9 cellular contexts compared by ENCODE assay signal in the genomic region with DNA sequence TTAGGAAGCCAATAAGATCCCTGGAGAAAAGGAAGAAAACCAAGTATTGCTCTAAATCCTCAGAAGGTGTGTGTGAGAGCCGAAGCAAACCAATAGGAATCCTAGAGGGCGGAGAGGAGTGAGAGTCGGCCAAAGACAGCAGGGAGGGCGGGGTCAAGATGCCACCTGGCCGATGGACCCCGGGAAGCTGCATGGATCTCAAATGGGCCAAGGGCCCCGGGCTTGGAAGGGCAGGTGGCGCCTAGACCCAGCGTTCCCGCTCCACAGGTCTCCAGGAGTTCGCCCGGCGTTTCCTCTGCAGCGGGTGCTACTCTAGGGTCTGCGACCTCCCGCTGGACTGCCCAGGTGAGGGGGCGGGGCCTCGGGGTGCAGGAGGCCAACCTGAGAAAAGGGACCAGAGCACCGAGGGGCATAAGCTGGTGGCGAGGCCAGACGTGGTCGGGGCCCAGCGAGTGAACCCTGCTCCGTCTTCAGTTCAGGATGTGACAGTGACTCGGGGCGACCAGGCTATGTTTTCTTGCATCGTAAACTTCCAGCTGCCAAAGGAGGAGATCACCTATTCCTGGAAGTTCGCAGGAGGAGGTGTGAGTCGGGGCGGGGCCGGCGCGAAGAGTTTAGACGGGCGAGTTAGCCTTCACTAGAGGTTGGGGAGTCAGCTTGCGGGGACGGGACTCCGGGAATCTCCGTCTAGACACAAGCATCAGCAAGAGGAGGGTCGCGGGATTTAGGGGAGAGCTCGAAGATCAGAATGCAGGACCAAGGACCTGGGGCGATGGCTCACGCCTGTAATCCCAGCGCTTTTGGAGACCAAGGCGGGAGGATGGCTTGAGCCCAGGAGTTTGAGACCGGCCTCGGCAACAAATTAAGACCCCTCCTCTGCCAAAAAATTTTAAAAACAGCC. TPM values are rescaled to one million over a fixed set of nuclear protein-coding genes. Genes with fewer than 3 reads are reported as not detected.
DNase-seq lines count a peak whose midpoint lies in the region; ATAC-seq and TF ChIP-seq lines count a peak whose summit lies in the region.
"Had no signal": no experiment of that assay in that cellular context is flagged by ENCODE, and none has a peak within 500 bp of the region (broad histone marks: within the 10 kb centered on the region; RNA-seq: fewer than 3 reads in every experiment).

No MANE protein-coding gene starts in this region.

- 52 to 64% (median 63%) methylated on average over 47 to 48 of the region's 48 CpGs for WGBS in ovary, 3 donors

- H3K4me1 ChIP-seq in ovary (ENCODE audit: insufficient read depth): peaks cover 8% of the 10 kb centered on the region

- H3K36me3 Mint-ChIP-seq in activated B cell treated with CpG ODN at 0.5 μM for 24 hours (ENCODE audit: low read depth): peaks cover 20% of the 10 kb centered on the region

- in situ Hi-C loops in G401 (cut with HindIII; ENCODE audit: low sequenced_read_pairs): no loop called here

- intact Hi-C loops in activated B cell treated with CpG ODN at 0.5 μM for 24 hours (cut with micrococcal nuclease): loop anchor here (1.0 to 5.0 kb wide), 4 partner anchors 74 to 366 kb away; no protein-coding TSS in a partner anchor
- intact Hi-C loops in Right ventricle myocardium superior (cut with DNase I): no loop called here
- intact Hi-C loops in ovary (cut with DNase I): loop anchor here in 1 of 4 donors (10.0 kb wide), 1 partner anchor 338 kb away; the partner anchor contains the start of genes CLDND2 and ETFB
- intact Hi-C loops in posterior vena cava (cut with DNase I): no loop called here

- H3K4me1 Mint-ChIP-seq in activated B cell treated with CpG ODN at 0.5 μM for 24 hours: peaks cover 33% of the 10 kb centered on the region

- ATAC-seq in activated B cell treated with CpG ODN at 0.5 μM for 24 hours (ENCODE audit: low read depth) (no peak), Right ventricle myocardium superior (ENCODE audit: poor library complexity) (peak; percentile 2), GM19035 (IDR thresholded peaks at IDR 0.05; ENCODE audit: unreplicated experiment) (no peak)

- no peaks in the 10 kb centered on the region for H3K36me3 ChIP-seq in ovary

- H3K27ac ChIP-seq in ovary: peak overlapping the region; percentile 94 to 96
- H3K27ac ChIP-seq: cardiac muscle cell had no signal

- H3K27me3 ChIP-seq in ovary: no peaks in the 10 kb centered on the region
- H3K27me3 ChIP-seq: cardiac muscle cell had no signal

- no peak for TF ChIP-seq EP300 in ovary (IDR thresholded peaks at IDR 0.05)

- H3K27me3 Mint-ChIP-seq in activated B cell treated with CpG ODN at 0.5 μM for 24 hours: peaks cover 23% of the 10 kb centered on the region

- peak overlapping the region; percentile 85 for H3K27ac Mint-ChIP-seq in activated B cell treated with CpG ODN at 0.5 μM for 24 hours

- H3K4me3 ChIP-seq in ovary: peak overlapping the region; percentile 75

- peak overlapping the region; percentile 88 for H3K4me3 Mint-ChIP-seq in activated B cell treated with CpG ODN at 0.5 μM for 24 hours

- TF ChIP-seq CTCF in activated B cell treated with CpG ODN at 0.5 μM for 24 hours (IDR thresholded peaks at IDR 0.05) (no peak), ovary (IDR thresholded peaks at IDR 0.05) (no peak)

- POLR2A ChIA-PET in activated B cell treated with CpG ODN at 0.5 μM for 24 hours (lab: Charles Lee): interaction anchor here (0.6 to 2.0 kb wide), 8 partner anchors 12 to 869 kb away, joined by 3 to 11 read pairs (median 3); partner anchors contain the start of genes FPR1, SIGLEC10, SIGLEC6 and ZNF614

- DNase-seq in G401 (ENCODE audit: low spot score): peak; percentile 37
- DNase-seq in activated B cell treated with CpG ODN at 0.5 μM for 24 hours: no peak
- peak; percentile 60 for DNase-seq in Right ventricle myocardium superior
- DNase-seq in ovary: peak; percentile 52 to 72 (median 68)
- DNase-seq in stimulated activated naive CD4-positive, alpha-beta T cell treated with Interleukin-2 at 50 U/mL for 16 hours (lab: John Stamatoyannopoulos, UW): no peak
- no peak for DNase-seq in posterior vena cava (ENCODE audit: low spot score)
- no peak for DNase-seq in HK-2 (ENCODE audit: unreplicated experiment)

- H3K9me3 Mint-ChIP-seq in activated B cell treated with CpG ODN at 0.5 μM for 24 hours: no peaks in the 10 kb centered on the region

- H3K9me3 ChIP-seq in ovary: no peaks in the 10 kb centered on the region

- CTCF ChIA-PET in activated B cell treated with CpG ODN at 0.5 μM for 24 hours (lab: Charles Lee): interaction anchor here (1.3 to 1.6 kb wide), 2 partner anchors 46 to 75 kb away, joined by 4 to 8 read pairs; no protein-coding TSS in a partner anchor

- TF ChIP-seq POLR2A in ovary (IDR thresholded peaks at IDR 0.05): no peak

RNA-seq across cellular contexts. Expression of gene SPACA6, which starts 9.9 kb away (rescaled TPM):
- total RNA-seq in G401 (2014; rRNA removed; shearing (Covaris generic)): 0.98 and 4.7 TPM in 2 replicates
- total RNA-seq in activated B cell treated with CpG ODN at 0.5 μM for 24 hours: 3.2 and 3.3 TPM in 2 replicates
- 10.1 TPM for total RNA-seq in Right ventricle myocardium superior
- 10 to 100 TPM; 30.3 to 93.2 (median 50.3) TPM for total RNA-seq in ovary
- 10 to 100 TPM in 1 of 2 donors, 1 to 10 TPM in 1; 6.4 to 27.4 TPM for polyA plus RNA-seq in ovary
- total RNA-seq in posterior vena cava: 10 to 100 TPM; 22.7 to 22.9 TPM

RNA-seq across cellular contexts. Expression of gene HAS1, which starts 20.8 kb away (rescaled TPM):
- not detected in 2 replicates for total RNA-seq in G401 (2014; rRNA removed; shearing (Covaris generic))
- not detected in 2 replicates for total RNA-seq in activated B cell treated with CpG ODN at 0.5 μM for 24 hours
- total RNA-seq in Right ventricle myocardium superior: 0.70 TPM
- 100 to 1,000 TPM in 1 of 7 donors, 10 to 100 TPM in 3, 1 to 10 TPM in 3; 1.8 to 385 (median 15.3) TPM for total RNA-seq in ovary
- polyA plus RNA-seq in ovary: 1 to 10 TPM; 1.0 to 7.5 TPM
- total RNA-seq in posterior vena cava: 1 to 10 TPM; 3.8 to 6.7 TPM

RNA-seq across cellular contexts. Expression of gene FPR1, which starts 48.7 kb away (rescaled TPM):
- not detected in 2 replicates for total RNA-seq in G401 (2014; rRNA removed; shearing (Covaris generic))
- 0.49 TPM in 1 of 2 replicates, not detected in the other for total RNA-seq in activated B cell treated with CpG ODN at 0.5 μM for 24 hours
- total RNA-seq in Right ventricle myocardium superior: 3.5 TPM
- total RNA-seq in ovary: 10 to 100 TPM in 1 of 7 donors, 1 to 10 TPM in 6; 1.8 to 18.2 (median 3.6) TPM
- 10 to 100 TPM in 1 of 2 donors, 1 to 10 TPM in 1; 1.1 to 11.0 TPM for polyA plus RNA-seq in ovary
- 10 to 100 TPM; 24.0 to 38.3 TPM for total RNA-seq in posterior vena cava
- total RNA-seq: cardiac muscle cell had no signal
- polyA plus RNA-seq: cardiac muscle cell had no signal

RNA-seq across cellular contexts. Expression of gene SIGLEC14, which starts 56.4 kb away (rescaled TPM):
- not detected in 2 replicates for total RNA-seq in G401 (2014; rRNA removed; shearing (Covaris generic))
- total RNA-seq in activated B cell treated with CpG ODN at 0.5 μM for 24 hours (10.5 and 12.8 TPM in 2 replicates), Right ventricle myocardium superior (1.00 TPM), ovary (1 to 10 TPM in 3 of 7 donors, under 1 TPM in 3, not detected in 1; 0.11 to 4.1 (median 1.0) TPM), posterior vena cava (10 to 100 TPM in 1 of 2 donors, 1 to 10 TPM in 1; 4.8 to 10.3 TPM)
- polyA plus RNA-seq in ovary: under 1 TPM in 1 of 2 donors, not detected in 1; 0.27 TPM
- total RNA-seq: cardiac muscle cell had no signal
- polyA plus RNA-seq: cardiac muscle cell had no signal

RNA-seq across cellular contexts. Expression of gene FPR2, which starts 58.0 kb away (rescaled TPM):
- not detected in 2 replicates for total RNA-seq in G401 (2014; rRNA removed; shearing (Covaris generic))
- 0.12 TPM in 1 of 2 replicates, not detected in the other for total RNA-seq in activated B cell treated with CpG ODN at 0.5 μM for 24 hours
- 0.59 TPM for total RNA-seq in Right ventricle myocardium superior
- total RNA-seq in ovary: 1 to 10 TPM in 3 of 7 donors, under 1 TPM in 4; 0.23 to 2.4 (median 0.95) TPM
- 1 to 10 TPM in 1 of 2 donors, under 1 TPM in 1; 0.21 to 1.1 TPM for polyA plus RNA-seq in ovary
- 1 to 10 TPM; 1.7 to 6.9 TPM for total RNA-seq in posterior vena cava
- total RNA-seq: cardiac muscle cell had no signal
- polyA plus RNA-seq: cardiac muscle cell had no signal

Comparison
In these comparisons a context has a peak if more than half of its experiments do, and no peak if none do; other contexts are left out.
1. DNase-seq: peak in G401 (single experiment), Right ventricle myocardium superior (single experiment) and ovary (5 of 5); none in activated B cell treated with CpG ODN at 0.5 μM for 24 hours (single experiment), stimulated activated naive CD4-positive, alpha-beta T cell treated with Interleukin-2 at 50 U/mL for 16 hours (single experiment), posterior vena cava (single experiment) and HK-2 (single experiment).